Comparison of ENCODE assay signal across 29 cellular contexts in genomic region chr6:73049971-73050594, GRCh38.
"Had no signal": no experiment of that assay in that cellular context is flagged by ENCODE, and none has a peak within 500 bp of the region (broad histone marks: within the 10 kb centered on the region; RNA-seq: fewer than 3 reads in every experiment).

No MANE protein-coding gene starts in this region.

- H3K27me3 ChIP-seq: neural progenitor cell, ovary, spleen, suprapubic skin, testis, tibial artery, transverse colon, upper lobe of left lung, vagina had no signal

- H3K9me3 ChIP-seq: ovary, psoas muscle, spleen, suprapubic skin, testis, tibial artery, transverse colon, upper lobe of left lung, vagina had no signal

- H3K4me2 ChIP-seq: neural progenitor cell, smooth muscle cell had no signal

- H3K79me2 ChIP-seq: parathyroid adenoma had no signal

- H3K4me3 ChIP-seq: neural progenitor cell, ovary, psoas muscle, skin epidermis, smooth muscle cell, spleen, suprapubic skin, testis, tibial artery, transverse colon, upper lobe of left lung, vagina had no signal

- H3K9ac ChIP-seq: neural progenitor cell, parathyroid adenoma had no signal

- DNase-seq: naive thymus-derived CD4-positive, alpha-beta T cell; occipital lobe; ovary; posterior cingulate gyrus; psoas muscle; right cardiac atrium; spleen; stimulated activated CD4-positive, alpha-beta T cell treated with anti-CD3 and anti-CD28 coated beads, Interleukin-12 subunit alpha, Interleukin-12 subunit beta, amount 100 ng/mL, for 4 hours; stimulated activated CD4-positive, alpha-beta T cell treated with anti-CD3 and anti-CD28 coated beads, Interleukin-1b, Interleukin-23, amount 100 ng/mL, for 48 hours; stimulated activated CD4-positive, alpha-beta T cell treated with anti-CD3 and anti-CD28 coated beads, Interleukin-4, amount 100 ng/mL, for 1 hour; stimulated activated CD4-positive, alpha-beta T cell treated with anti-CD3 and anti-CD28 coated beads, Interleukin-4, amount 100 ng/mL, for 4 hours; stimulated activated CD8-positive, alpha-beta memory T cell treated with anti-CD3 and anti-CD28 coated beads, Interleukin-4, amount 100 ng/mL, for 48 hours; stimulated activated naive CD4-positive, alpha-beta T cell; stimulated activated naive CD8-positive, alpha-beta T cell treated with anti-CD3 and anti-CD28 coated beads, Interleukin-15, amount 100 ng/mL, for 72 hours; stimulated activated naive CD8-positive, alpha-beta T cell treated with anti-CD3 and anti-CD28 coated beads, Interleukin-15, Interleukin-2, amounts not matched to agents 100 U/mL and 50 U/mL, for 24 hours; substantia nigra; testis; tibial artery; transverse colon; upper lobe of left lung had no signal

- H2AFZ ChIP-seq: neural progenitor cell, parathyroid adenoma had no signal

- FAIRE-seq: urothelium cell line had no signal

- ATAC-seq: naive thymus-derived CD4-positive, alpha-beta T cell; psoas muscle; right cardiac atrium; sciatic nerve; stimulated activated memory B cell treated with anti-CD40 and anti-IgM and Interleukin-4, amounts not matched to agents 10 μg/mL and 1 μg/mL and 100 μg/mL, for 72 hours; stimulated activated naive CD8-positive, alpha-beta T cell treated with anti-CD3 and anti-CD28 coated beads, Interleukin-15, amount 100 ng/mL, for 72 hours; stimulated activated naive CD8-positive, alpha-beta T cell treated with anti-CD3 and anti-CD28 coated beads, Interleukin-15, Interleukin-2, amounts not matched to agents 100 U/mL and 50 U/mL, for 24 hours had no signal

- H3K36me3 ChIP-seq: neural progenitor cell, ovary, spleen, suprapubic skin, tibial artery, transverse colon, upper lobe of left lung, vagina had no signal

- H3K27ac ChIP-seq: neural progenitor cell, ovary, parathyroid adenoma, psoas muscle, skin epidermis, spleen, suprapubic skin, testis, tibial artery, transverse colon, upper lobe of left lung, vagina had no signal

- H3K4me1 ChIP-seq: neural progenitor cell, parathyroid adenoma, spleen, suprapubic skin, testis, transverse colon, upper lobe of left lung, vagina had no signal
